In genomic region chr2:58972737-58973136, GRCh38 we compare ENCODE assay signal across 19 cellular contexts.
DNase-seq lines count a peak whose midpoint lies in the region; ATAC-seq and TF ChIP-seq lines count a peak whose summit lies in the region.
"Had no signal": no experiment of that assay in that cellular context is flagged by ENCODE, and none has a peak within 500 bp of the region (broad histone marks: within the 10 kb centered on the region; RNA-seq: fewer than 3 reads in every experiment).

No MANE protein-coding gene starts in this region.

- no peaks in the 10 kb centered on the region for H3K4me1 ChIP-seq in BLaER1
- peaks cover 16% of the 10 kb centered on the region; the same call in 1 of the 2 replicates for H3K4me1 ChIP-seq in H9 (ENCODE audit: insufficient read depth, low read length)
- peaks cover 8 to 11% of the 10 kb centered on the region in 2 experiments for H3K4me1 ChIP-seq in trophoblast cell (ENCODE audit: control insufficient read depth in 1 of 2, insufficient read depth in 2 of 2, low read length in 2 of 2)
- peaks cover 0 to 3% of the 10 kb centered on the region in 2 donors for H3K4me1 ChIP-seq in breast epithelium

- H3K4ac ChIP-seq in H9 (ENCODE audit: low read depth, low read length) (no peak overlapping the region), trophoblast cell (ENCODE audit: low read depth, low read length) (peak overlapping the region; percentile 52)

- peak overlapping the region; percentile 12 for H2BK12ac ChIP-seq in H9 (ENCODE audit: insufficient read length, low read depth, low read length)
- H2BK12ac ChIP-seq in trophoblast cell (ENCODE audit: low read length): peak overlapping the region; percentile 47

- H3K27ac Mint-ChIP-seq in H9: no peak overlapping the region; a peak in 1 of 7 replicates
- H3K27ac Mint-ChIP-seq: CD4-positive, CD25-positive, alpha-beta regulatory T cell; CD8-positive, alpha-beta T cell had no signal

- H2BK15ac ChIP-seq in H9 (ENCODE audit: low read depth, low read length): no peak overlapping the region

- H3T11ph ChIP-seq in H9 (ENCODE audit: low read length): no peak overlapping the region

- no peaks in the 10 kb centered on the region for H3K36me3 Mint-ChIP-seq in H9 (ENCODE audit: insufficient read depth in 1 of 3, low read depth in 3 of 3)
- H3K36me3 Mint-ChIP-seq: CD4-positive, CD25-positive, alpha-beta regulatory T cell; CD8-positive, alpha-beta T cell had no signal

- H3K23ac ChIP-seq in H9 (ENCODE audit: insufficient read length, low read depth, low read length) (no peak overlapping the region), trophoblast cell (ENCODE audit: low read length) (no peak overlapping the region)

- DNase-seq in H9 (no peak), trophoblast cell (no peak), HuH-7.5 (ENCODE audit: low spot score) (no peak), breast epithelium (ENCODE audit: low spot score in 2 of 2) (no peak), G401 (ENCODE audit: low spot score) (no peak)
- DNase-seq: 8988T; Caco-2; CD4-positive, CD25-positive, alpha-beta regulatory T cell; CD8-positive, alpha-beta T cell; DMS153; DND-41; GDM1; GOT3; H7 had no signal

- no peak overlapping the region for H4K5ac ChIP-seq in H9 (ENCODE audit: insufficient read length, low read depth, low read length)

- H3K27me3 ChIP-seq in BLaER1 (no peaks in the 10 kb centered on the region), H9 (ENCODE audit: insufficient read depth, low read length) (no peaks in the 10 kb centered on the region), trophoblast cell (ENCODE audit: insufficient read depth, low read length) (no peaks in the 10 kb centered on the region), breast epithelium (no peaks in the 10 kb centered on the region)

- H4K20me1 ChIP-seq in BLaER1 (no peaks in the 10 kb centered on the region), H9 (ENCODE audit: control insufficient read depth, insufficient read depth, insufficient read length) (no peaks in the 10 kb centered on the region)

- H3K14ac ChIP-seq in H9 (ENCODE audit: insufficient read depth, low read length) (no peak overlapping the region), trophoblast cell (ENCODE audit: low read length) (peak overlapping the region; percentile 87)

- no peaks in the 10 kb centered on the region for H3K79me2 ChIP-seq in H9 (ENCODE audit: insufficient read depth, low read length)
- H3K79me2 ChIP-seq in trophoblast cell (ENCODE audit: control insufficient read depth, insufficient read depth, low read length, poor library complexity): no peaks in the 10 kb centered on the region

- H3K4me3 Mint-ChIP-seq in H9: no peak overlapping the region
- H3K4me3 Mint-ChIP-seq: CD4-positive, CD25-positive, alpha-beta regulatory T cell; CD8-positive, alpha-beta T cell had no signal

- H2BK120ac ChIP-seq in H9 (ENCODE audit: low read depth, low read length, poor library complexity, severe bottlenecking): no peak overlapping the region
- peak overlapping the region; percentile 92 for H2BK120ac ChIP-seq in trophoblast cell (ENCODE audit: insufficient read depth, low read length, poor library complexity)

- no peak overlapping the region for H2BK20ac ChIP-seq in H9 (ENCODE audit: low read depth, low read length, poor library complexity, severe bottlenecking)

- no peak overlapping the region for H2BK5ac ChIP-seq in H9 (ENCODE audit: insufficient read length, low read length)
- peak overlapping the region; percentile 72 for H2BK5ac ChIP-seq in trophoblast cell (ENCODE audit: low read depth, low read length, poor library complexity)

- no peak overlapping the region for H3K18ac ChIP-seq in H9 (ENCODE audit: insufficient read length, low read depth, low read length)
- H3K18ac ChIP-seq in trophoblast cell (ENCODE audit: low read length): no peak overlapping the region

- WGBS in H9 (ENCODE audit: extremely low coverage, insufficient read length, low lambda C conversion rate): no CpG with 5 or more reads among the region's 1 CpG
- no CpG with 5 or more reads among the region's 1 CpG for WGBS in trophoblast cell (ENCODE audit: extremely low coverage, insufficient coverage, insufficient read length)

- in situ Hi-C loops in G401 (cut with HindIII; ENCODE audit: low sequenced_read_pairs): no loop called here

- H4K8ac ChIP-seq in H9 (replicated peaks; ENCODE audit: insufficient read length, low read depth, low read length) (no peak overlapping the region), trophoblast cell (ENCODE audit: low read depth, low read length) (peak overlapping the region; percentile 27)

- no peaks in the 10 kb centered on the region for H3K23me2 ChIP-seq in H9 (ENCODE audit: insufficient read length, low read depth, low read length, poor library complexity, severe bottlenecking)

- H4K91ac ChIP-seq in H9 (ENCODE audit: insufficient read length, low read depth, low read length) (no peak overlapping the region), trophoblast cell (ENCODE audit: low read depth, low read length) (peak overlapping the region; percentile 45)

- H3K4me2 ChIP-seq in BLaER1 (0 out of 2 replicates have a peak overlapping the region, but pooled peaks have one; percentile 10), H9 (ENCODE audit: insufficient read depth, insufficient read length, low read length) (no peak overlapping the region), trophoblast cell (ENCODE audit: low read length) (no peak overlapping the region)

- H3K4me3 ChIP-seq in BLaER1: no peak overlapping the region
- H3K4me3 ChIP-seq in trophoblast cell (ENCODE audit: low read depth, low read length): no peak overlapping the region
- H3K4me3 ChIP-seq in breast epithelium: no peak overlapping the region
- H3K4me3 ChIP-seq: GM12878 had no signal

- no peak overlapping the region for H3K9ac ChIP-seq in BLaER1
- H3K9ac ChIP-seq in H9 (ENCODE audit: extremely low read depth, insufficient read length, low read length): no peak overlapping the region
- H3K9ac ChIP-seq in trophoblast cell (ENCODE audit: low read length): no peak overlapping the region

- H3K4me1 Mint-ChIP-seq in H9: peaks cover 58 to 63% of the 10 kb centered on the region in 2 experiments
- H3K4me1 Mint-ChIP-seq: CD4-positive, CD25-positive, alpha-beta regulatory T cell had no signal

- intact Hi-C loops in breast epithelium (cut with DNase I; ENCODE audit: low total_unique reads): loop anchor here (10.0 kb wide), 1 partner anchor 172 kb away; no protein-coding TSS in a partner anchor

- H3K79me1 ChIP-seq in H9 (ENCODE audit: insufficient read depth, low read depth, low read length, poor library complexity, severe bottlenecking): no peaks in the 10 kb centered on the region
- peaks cover 13% of the 10 kb centered on the region for H3K79me1 ChIP-seq in trophoblast cell (ENCODE audit: low read length)

- H3K36me3 ChIP-seq in BLaER1 (no peaks in the 10 kb centered on the region), trophoblast cell (ENCODE audit: control insufficient read depth in 1 of 2, insufficient read depth in 2 of 2, low read length in 2 of 2) (no peaks in the 10 kb centered on the region), breast epithelium (no peaks in the 10 kb centered on the region)

- H3K27ac ChIP-seq in BLaER1 (no peak overlapping the region), H9 (ENCODE audit: insufficient read length, low read depth, low read length) (no peak overlapping the region), trophoblast cell (ENCODE audit: low read depth, low read length) (peak overlapping the region; percentile 87), breast epithelium (no peak overlapping the region)
- H3K27ac ChIP-seq: C4-2B had no signal

- no peak for TF ChIP-seq POLR2A in breast epithelium (IDR thresholded peaks at IDR 0.05)

- TF ChIP-seq CTCF in H9 (conservative IDR thresholded peaks at IDR 0.05): no peak
- TF ChIP-seq CTCF in breast epithelium (IDR thresholded peaks at IDR 0.05): no peak

- no peak overlapping the region for H2AFZ ChIP-seq in H9 (ENCODE audit: low read length)
- H2AFZ ChIP-seq in trophoblast cell (ENCODE audit: insufficient read depth, low read length, poor library complexity): no peak overlapping the region

- ATAC-seq in SK-N-SH treated with all-trans-retinoic acid at 6 μM for 48 hours: no peak
- ATAC-seq: CD8-positive, alpha-beta T cell; GM12878; HCT116 had no signal

- H3K27me3 Mint-ChIP-seq in H9 (ENCODE audit: low read depth): no peaks in the 10 kb centered on the region
- H3K27me3 Mint-ChIP-seq: CD4-positive, CD25-positive, alpha-beta regulatory T cell had no signal

- no peak overlapping the region for H4K12ac ChIP-seq in trophoblast cell (ENCODE audit: low read depth, low read length)

- no peaks in the 10 kb centered on the region for H3K9me3 Mint-ChIP-seq in H9
- H3K9me3 Mint-ChIP-seq: CD8-positive, alpha-beta T cell had no signal

- H3K9me3 ChIP-seq in BLaER1 (no peaks in the 10 kb centered on the region), H9 (ENCODE audit: control insufficient read depth, low read depth, low read length) (no peaks in the 10 kb centered on the region), trophoblast cell (ENCODE audit: insufficient read depth, low read depth, low read length) (no peaks in the 10 kb centered on the region), breast epithelium (no peaks in the 10 kb centered on the region)
- H3K9me3 ChIP-seq: Caco-2 had no signal

- no peak overlapping the region for H3K56ac ChIP-seq in H9 (ENCODE audit: insufficient read length, low read depth, low read length)

- no peak overlapping the region for H2AK5ac ChIP-seq in H9 (ENCODE audit: insufficient read length, low read length)
- no peak overlapping the region for H2AK5ac ChIP-seq in trophoblast cell (ENCODE audit: low read length)

TF ChIP-seq in SK-N-SH treated with all-trans-retinoic acid at 6 μM for 48 hours, 23 proteins besides CTCF, POLR2A, EP300 and RAD21 (continues in another document):
- peak; percentile 58; the same call in 1 of the 2 replicates for TF ChIP-seq TSHZ2 (CRISPR knock-in tag; IDR thresholded peaks at IDR 0.05)
